In the genomic region with DNA sequence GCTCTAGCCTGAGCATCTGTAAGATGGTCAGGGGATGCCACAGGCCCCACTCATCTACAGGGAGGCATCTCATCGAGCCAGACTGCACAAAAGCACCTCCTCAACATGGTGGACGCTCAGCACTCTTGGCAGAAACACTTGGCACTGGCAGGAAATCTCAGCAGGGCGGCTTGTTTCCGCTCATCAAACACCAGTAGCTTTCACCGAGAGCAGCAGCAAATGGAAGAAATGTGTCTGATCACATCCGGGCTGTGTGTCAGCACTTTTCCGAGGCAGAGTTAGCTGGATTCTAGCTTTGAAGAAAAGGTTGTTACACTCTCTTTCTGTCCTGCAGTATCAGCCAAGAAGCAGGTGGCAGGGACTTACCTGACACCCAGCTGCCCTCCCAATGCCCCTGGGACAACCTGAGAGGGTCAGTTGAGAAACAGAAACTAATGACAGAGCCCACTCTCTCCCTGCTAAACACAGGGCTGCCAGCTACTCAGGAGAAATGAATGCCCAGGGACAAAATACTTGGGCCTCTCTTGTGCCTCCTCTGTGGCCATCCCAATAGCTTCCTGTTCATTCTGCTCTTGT, we compare ENCODE assay signal across 11 cellular contexts.
DNase-seq lines count a peak whose midpoint lies in the region; ATAC-seq and TF ChIP-seq lines count a peak whose summit lies in the region.
"Had no signal": no experiment of that assay in that cellular context is flagged by ENCODE, and none has a peak within 500 bp of the region (broad histone marks: within the 10 kb centered on the region; RNA-seq: fewer than 3 reads in every experiment).

No MANE protein-coding gene starts in this region.

- H3K27ac Mint-ChIP-seq in GM23338 = no peak overlapping the region; the same call in 1 of the 2 replicates
- H3K27ac Mint-ChIP-seq in activated naive CD4-positive, alpha-beta T cell treated with anti-CD3 and anti-CD28 coated beads, Interleukin-2, amount 50 U/mL, for 24 hours = peak overlapping the region; percentile 10
- H3K27ac Mint-ChIP-seq in osteocyte (ENCODE audit: unreplicated experiment) = peak overlapping the region; percentile 62

- H4K20me1 ChIP-seq in GM23338 (replicated peaks; ENCODE audit: insufficient read depth) = no peaks in the 10 kb centered on the region

- H2AFZ ChIP-seq in GM23338 = no peak overlapping the region

- H3K9me3 Mint-ChIP-seq in GM23338 (no peaks in the 10 kb centered on the region; the same call in 2 of the 3 replicates), osteocyte (ENCODE audit: unreplicated experiment) (no peaks in the 10 kb centered on the region)
- H3K9me3 Mint-ChIP-seq in activated naive CD4-positive, alpha-beta T cell treated with anti-CD3 and anti-CD28 coated beads, Interleukin-2, amount 50 U/mL, for 24 hours = no peaks in the 10 kb centered on the region

- H3K4me1 Mint-ChIP-seq in GM23338 (peaks cover 53% of the 10 kb centered on the region), osteocyte (ENCODE audit: unreplicated experiment) (peaks cover 22% of the 10 kb centered on the region)
- H3K4me1 Mint-ChIP-seq in activated naive CD4-positive, alpha-beta T cell treated with anti-CD3 and anti-CD28 coated beads, Interleukin-2, amount 50 U/mL, for 24 hours = no peaks in the 10 kb centered on the region

- 0 out of 2 replicates have a peak overlapping the region, but pooled peaks have one; percentile 6 for H3K27ac ChIP-seq in GM23338 (ENCODE audit: low read depth)
- H3K27ac ChIP-seq: esophagus squamous epithelium, right lobe of liver had no signal

- no peak for DNase-seq in GM23338 (ENCODE audit: low spot score)
- peak; percentile 25 for DNase-seq in T follicular helper cell (ENCODE audit: low read depth)
- no peak for DNase-seq in osteocyte (ENCODE audit: extremely low spot score, unreplicated experiment)
- DNase-seq in GF-D8 (lab: John Stamatoyannopoulos, UW) = no peak
- no peak for DNase-seq in NCI-H2196 (lab: John Stamatoyannopoulos, UW; ENCODE audit: unreplicated experiment)
- no peak for DNase-seq in DMS53 (lab: John Stamatoyannopoulos, UW)
- DNase-seq: esophagus squamous epithelium, NCI-H187, right lobe of liver had no signal

- no peaks in the 10 kb centered on the region for H3K27me3 ChIP-seq in GM23338 (ENCODE audit: insufficient read depth)
- H3K27me3 ChIP-seq: esophagus squamous epithelium, right lobe of liver had no signal

- peaks cover 14% of the 10 kb centered on the region for H3K79me2 ChIP-seq in GM23338 (replicated peaks; ENCODE audit: insufficient read depth)

- no peaks in the 10 kb centered on the region for H3K9me2 ChIP-seq in GM23338 (ENCODE audit: insufficient read depth)

- no peak overlapping the region for H3K4me2 ChIP-seq in GM23338

- H3K4me3 ChIP-seq in GM23338 = no peak overlapping the region
- H3K4me3 ChIP-seq: esophagus squamous epithelium, right lobe of liver had no signal

- H3K27me3 Mint-ChIP-seq in GM23338 (ENCODE audit: insufficient read depth, low read depth, poor library complexity) = peaks cover 13% of the 10 kb centered on the region
- H3K27me3 Mint-ChIP-seq in activated naive CD4-positive, alpha-beta T cell treated with anti-CD3 and anti-CD28 coated beads, Interleukin-2, amount 50 U/mL, for 24 hours = no peaks in the 10 kb centered on the region
- no peaks in the 10 kb centered on the region for H3K27me3 Mint-ChIP-seq in osteocyte (ENCODE audit: unreplicated experiment)

- no peak overlapping the region for H3K4me3 Mint-ChIP-seq in GM23338
- H3K4me3 Mint-ChIP-seq in activated naive CD4-positive, alpha-beta T cell treated with anti-CD3 and anti-CD28 coated beads, Interleukin-2, amount 50 U/mL, for 24 hours = peak overlapping the region; percentile 9
- no peak overlapping the region for H3K4me3 Mint-ChIP-seq in osteocyte (ENCODE audit: unreplicated experiment)

- H3K36me3 ChIP-seq in GM23338 (ENCODE audit: insufficient read depth) = no peaks in the 10 kb centered on the region
- H3K36me3 ChIP-seq: esophagus squamous epithelium, right lobe of liver had no signal

- H3K36me3 Mint-ChIP-seq in GM23338 (ENCODE audit: low read depth) (peaks cover 22% of the 10 kb centered on the region), osteocyte (ENCODE audit: unreplicated experiment) (no peaks in the 10 kb centered on the region)
- H3K36me3 Mint-ChIP-seq in activated naive CD4-positive, alpha-beta T cell treated with anti-CD3 and anti-CD28 coated beads, Interleukin-2, amount 50 U/mL, for 24 hours = no peaks in the 10 kb centered on the region

- peaks cover 17% of the 10 kb centered on the region for H3K4me1 ChIP-seq in GM23338 (ENCODE audit: insufficient read depth)
- H3K4me1 ChIP-seq: esophagus squamous epithelium, right lobe of liver had no signal

- ATAC-seq in GM23338 = no peak
- ATAC-seq in HG03439 (IDR thresholded peaks at IDR 0.05; ENCODE audit: unreplicated experiment) = no peak
- ATAC-seq: right lobe of liver had no signal

- TF ChIP-seq CTCF in GM23338 (conservative IDR thresholded peaks at IDR 0.05; ENCODE audit: low read depth in 2 of 2) (no peak), osteocyte (IDR thresholded peaks at IDR 0.05) (no peak)

- peaks cover 12% of the 10 kb centered on the region for H3F3A ChIP-seq in GM23338 (replicated peaks; ENCODE audit: low read depth)

TF ChIP-seq in GM23338, 12 proteins besides CTCF, POLR2A, EP300 and RAD21 (continues in another document):
- TF ChIP-seq EZH2 (IDR thresholded peaks at IDR 0.05; ENCODE audit: low read depth, unreplicated experiment) (no peak), ZNF114 (CRISPR knock-in tag; IDR thresholded peaks at IDR 0.05) (no peak), JUNB (IDR thresholded peaks at IDR 0.05; ENCODE audit: unreplicated experiment) (no peak), EZH2phosphoT487 (IDR thresholded peaks at IDR 0.05; ENCODE audit: unreplicated experiment) (no peak), POLR2AphosphoS5 (IDR thresholded peaks at IDR 0.05; ENCODE audit: low read depth) (no peak), CREB1 (CRISPR knock-in tag; IDR thresholded peaks at IDR 0.05; ENCODE audit: low read depth) (no peak)
- TF ChIP-seq, protein P1, sequence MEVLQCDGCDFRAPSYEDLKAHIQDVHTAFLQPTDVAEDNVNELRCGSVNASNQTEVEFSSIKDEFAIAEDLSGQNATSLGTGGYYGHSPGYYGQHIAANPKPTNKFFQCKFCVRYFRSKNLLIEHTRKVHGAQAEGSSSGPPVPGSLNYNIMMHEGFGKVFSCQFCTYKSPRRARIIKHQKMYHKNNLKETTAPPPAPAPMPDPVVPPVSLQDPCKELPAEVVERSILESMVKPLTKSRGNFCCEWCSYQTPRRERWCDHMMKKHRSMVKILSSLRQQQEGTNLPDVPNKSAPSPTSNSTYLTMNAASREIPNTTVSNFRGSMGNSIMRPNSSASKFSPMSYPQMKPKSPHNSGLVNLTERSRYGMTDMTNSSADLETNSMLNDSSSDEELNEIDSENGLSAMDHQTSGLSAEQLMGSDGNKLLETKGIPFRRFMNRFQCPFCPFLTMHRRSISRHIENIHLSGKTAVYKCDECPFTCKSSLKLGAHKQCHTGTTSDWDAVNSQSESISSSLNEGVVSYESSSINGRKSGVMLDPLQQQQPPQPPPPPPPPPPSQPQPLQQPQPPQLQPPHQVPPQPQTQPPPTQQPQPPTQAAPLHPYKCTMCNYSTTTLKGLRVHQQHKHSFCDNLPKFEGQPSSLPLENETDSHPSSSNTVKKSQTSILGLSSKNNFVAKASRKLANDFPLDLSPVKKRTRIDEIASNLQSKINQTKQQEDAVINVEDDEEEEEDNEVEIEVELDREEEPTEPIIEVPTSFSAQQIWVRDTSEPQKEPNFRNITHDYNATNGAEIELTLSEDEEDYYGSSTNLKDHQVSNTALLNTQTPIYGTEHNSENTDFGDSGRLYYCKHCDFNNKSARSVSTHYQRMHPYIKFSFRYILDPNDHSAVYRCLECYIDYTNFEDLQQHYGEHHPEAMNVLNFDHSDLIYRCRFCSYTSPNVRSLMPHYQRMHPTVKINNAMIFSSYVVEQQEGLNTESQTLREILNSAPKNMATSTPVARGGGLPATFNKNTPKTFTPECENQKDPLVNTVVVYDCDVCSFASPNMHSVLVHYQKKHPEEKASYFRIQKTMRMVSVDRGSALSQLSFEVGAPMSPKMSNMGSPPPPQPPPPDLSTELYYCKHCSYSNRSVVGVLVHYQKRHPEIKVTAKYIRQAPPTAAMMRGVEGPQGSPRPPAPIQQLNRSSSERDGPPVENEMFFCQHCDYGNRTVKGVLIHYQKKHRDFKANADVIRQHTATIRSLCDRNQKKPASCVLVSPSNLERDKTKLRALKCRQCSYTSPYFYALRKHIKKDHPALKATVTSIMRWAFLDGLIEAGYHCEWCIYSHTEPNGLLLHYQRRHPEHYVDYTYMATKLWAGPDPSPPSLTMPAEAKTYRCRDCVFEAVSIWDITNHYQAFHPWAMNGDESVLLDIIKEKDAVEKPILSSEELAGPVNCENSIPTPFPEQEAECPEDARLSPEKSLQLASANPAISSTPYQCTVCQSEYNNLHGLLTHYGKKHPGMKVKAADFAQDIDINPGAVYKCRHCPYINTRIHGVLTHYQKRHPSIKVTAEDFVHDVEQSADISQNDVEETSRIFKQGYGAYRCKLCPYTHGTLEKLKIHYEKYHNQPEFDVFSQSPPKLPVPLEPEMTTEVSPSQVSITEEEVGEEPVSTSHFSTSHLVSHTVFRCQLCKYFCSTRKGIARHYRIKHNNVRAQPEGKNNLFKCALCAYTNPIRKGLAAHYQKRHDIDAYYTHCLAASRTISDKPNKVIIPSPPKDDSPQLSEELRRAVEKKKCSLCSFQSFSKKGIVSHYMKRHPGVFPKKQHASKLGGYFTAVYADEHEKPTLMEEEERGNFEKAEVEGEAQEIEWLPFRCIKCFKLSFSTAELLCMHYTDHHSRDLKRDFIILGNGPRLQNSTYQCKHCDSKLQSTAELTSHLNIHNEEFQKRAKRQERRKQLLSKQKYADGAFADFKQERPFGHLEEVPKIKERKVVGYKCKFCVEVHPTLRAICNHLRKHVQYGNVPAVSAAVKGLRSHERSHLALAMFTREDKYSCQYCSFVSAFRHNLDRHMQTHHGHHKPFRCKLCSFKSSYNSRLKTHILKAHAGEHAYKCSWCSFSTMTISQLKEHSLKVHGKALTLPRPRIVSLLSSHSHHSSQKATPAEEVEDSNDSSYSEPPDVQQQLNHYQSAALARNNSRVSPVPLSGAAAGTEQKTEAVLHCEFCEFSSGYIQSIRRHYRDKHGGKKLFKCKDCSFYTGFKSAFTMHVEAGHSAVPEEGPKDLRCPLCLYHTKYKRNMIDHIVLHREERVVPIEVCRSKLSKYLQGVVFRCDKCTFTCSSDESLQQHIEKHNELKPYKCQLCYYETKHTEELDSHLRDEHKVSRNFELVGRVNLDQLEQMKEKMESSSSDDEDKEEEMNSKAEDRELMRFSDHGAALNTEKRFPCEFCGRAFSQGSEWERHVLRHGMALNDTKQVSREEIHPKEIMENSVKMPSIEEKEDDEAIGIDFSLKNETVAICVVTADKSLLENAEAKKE (CRISPR knock-in tag; IDR thresholded peaks at IDR 0.05) = no peak
